8 cellular contexts compared by ENCODE assay signal in the genomic region with DNA sequence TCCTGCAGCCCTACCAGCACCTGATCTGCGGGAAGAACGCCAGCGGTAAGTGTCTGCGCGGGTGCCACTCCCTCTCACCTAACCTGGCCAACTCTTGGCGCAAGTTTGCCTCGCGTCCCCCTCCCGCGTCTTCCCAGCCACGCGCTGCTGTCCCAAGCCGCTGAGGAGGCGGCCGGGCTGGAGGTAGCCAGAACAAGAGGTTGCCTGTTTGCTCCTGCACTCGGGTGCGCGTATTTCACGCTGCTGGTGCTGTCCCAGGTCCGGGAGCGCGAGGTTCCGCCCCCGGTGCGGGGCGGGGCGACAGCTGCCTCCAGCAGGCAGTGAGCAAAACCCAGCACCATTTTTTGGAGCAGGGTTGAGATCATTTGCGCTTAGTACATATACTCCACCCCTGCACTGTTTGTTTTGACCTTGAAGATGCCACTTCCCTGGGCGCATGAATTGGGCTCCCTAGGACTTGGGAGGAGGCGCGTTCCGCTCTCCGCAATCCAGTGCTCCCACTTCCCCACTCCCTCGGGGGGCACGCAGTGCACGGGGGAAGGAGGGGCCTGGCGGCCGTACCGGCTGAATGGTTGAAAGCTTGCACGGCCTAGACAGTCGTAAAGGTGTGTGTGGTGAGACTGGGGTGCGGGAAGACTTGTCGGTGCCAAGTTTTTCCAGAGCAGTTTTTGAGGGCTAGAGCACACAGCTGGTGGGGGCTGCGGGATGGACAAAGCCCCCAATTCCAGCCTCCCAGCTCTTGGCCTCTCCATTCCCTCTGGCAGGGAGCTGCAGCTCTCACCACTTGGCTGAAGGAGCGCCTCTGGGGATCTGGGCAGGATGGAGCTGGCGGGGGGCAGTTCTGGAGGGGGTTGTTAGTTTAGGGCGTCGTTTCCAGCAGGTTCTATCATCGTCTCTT.
DNase-seq lines count a peak whose midpoint lies in the region; ATAC-seq, FAIRE-seq and TF ChIP-seq lines count a peak whose summit lies in the region.

No MANE protein-coding gene starts in this region.

- no peak for TF ChIP-seq EP300 in suprapubic skin (IDR thresholded peaks at IDR 0.05)

- 0% methylated on average over 27 of the region's 49 CpGs for WGBS in suprapubic skin

- peaks cover 48% of the 10 kb centered on the region for H3K27me3 Mint-ChIP-seq in CD4-positive, CD25-positive, alpha-beta regulatory T cell
- peaks cover 95% of the 10 kb centered on the region for H3K27me3 Mint-ChIP-seq in neural crest cell (ENCODE audit: low read depth)

- TF ChIP-seq CTCF in epithelial cell of esophagus (IDR thresholded peaks at IDR 0.05; ENCODE audit: insufficient read depth, low read depth, low read length, missing control alignments) (no peak), neural crest cell (conservative IDR thresholded peaks at IDR 0.05) (no peak), suprapubic skin (IDR thresholded peaks at IDR 0.05) (no peak)

- H3K4me3 ChIP-seq in CD4-positive, CD25-positive, alpha-beta regulatory T cell (ENCODE audit: low read depth, low read length): peak overlapping the region; percentile 66
- peak overlapping the region; percentile 68 for H3K4me3 ChIP-seq in epithelial cell of esophagus (ENCODE audit: low read length)
- peak overlapping the region; percentile 68 for H3K4me3 ChIP-seq in suprapubic skin

- TF ChIP-seq POLR2A in suprapubic skin (IDR thresholded peaks at IDR 0.05) (no peak), GM12892 (IDR thresholded peaks at IDR 0.05; ENCODE audit: low read depth, low read length) (no peak)

- H3K36me3 Mint-ChIP-seq in CD4-positive, CD25-positive, alpha-beta regulatory T cell: no peaks in the 10 kb centered on the region
- H3K36me3 Mint-ChIP-seq in neural crest cell (ENCODE audit: low read depth): no peaks in the 10 kb centered on the region

- H3K4me3 Mint-ChIP-seq in CD4-positive, CD25-positive, alpha-beta regulatory T cell: peak overlapping the region; percentile 89 to 99 (median 94)
- peak overlapping the region; percentile 93 for H3K4me3 Mint-ChIP-seq in neural crest cell

- peaks cover 11% of the 10 kb centered on the region for H3K27me3 ChIP-seq in CD4-positive, CD25-positive, alpha-beta regulatory T cell (ENCODE audit: control insufficient read depth, insufficient read depth, low read length)
- peaks cover 42% of the 10 kb centered on the region for H3K27me3 ChIP-seq in suprapubic skin

- H3K4me1 ChIP-seq in CD4-positive, CD25-positive, alpha-beta regulatory T cell (ENCODE audit: control insufficient read depth, insufficient read depth, low read length, poor library complexity, severe bottlenecking): peaks cover 36% of the 10 kb centered on the region
- peaks cover 41% of the 10 kb centered on the region for H3K4me1 ChIP-seq in suprapubic skin

- H3K27ac Mint-ChIP-seq in CD4-positive, CD25-positive, alpha-beta regulatory T cell: peak overlapping the region; percentile 96 to 99 (median 98)
- H3K27ac Mint-ChIP-seq in neural crest cell (ENCODE audit: unreplicated experiment): peak overlapping the region; percentile 19

- peak; percentile 64 to 85 (median 78) for DNase-seq in CD4-positive, CD25-positive, alpha-beta regulatory T cell
- DNase-seq in NCI-H146 treated with DMSO at 0.1 percent for 48 hours (lab: John Stamatoyannopoulos, UW; ENCODE audit: unreplicated experiment) (peak; percentile 30), epithelial cell of esophagus (ENCODE audit: low read depth) (peak; percentile 94), neural crest cell (ENCODE audit: low read depth, low spot score) (no peak), suprapubic skin (ENCODE audit: low spot score in 2 of 2) (no peak), GM12892 (ENCODE audit: insufficient read length) (no peak), SIG-M5 (lab: John Stamatoyannopoulos, UW) (no peak)
- peak; percentile 48 for DNase-seq in activated CD8-positive, alpha-beta memory T cell treated with anti-CD3 and anti-CD28 coated beads, Interleukin-2, amount 50 U/mL, for 24 hours (ENCODE audit: extremely low read depth)

- H3K27ac ChIP-seq in CD4-positive, CD25-positive, alpha-beta regulatory T cell (ENCODE audit: insufficient read depth, low read length, poor library complexity, severe bottlenecking): peak overlapping the region; percentile 62
- peak overlapping the region; percentile 80 for H3K27ac ChIP-seq in suprapubic skin

- H3K36me3 ChIP-seq in CD4-positive, CD25-positive, alpha-beta regulatory T cell (ENCODE audit: control insufficient read depth, insufficient read depth, low read length): no peaks in the 10 kb centered on the region
- no peaks in the 10 kb centered on the region for H3K36me3 ChIP-seq in suprapubic skin

- peak; percentile 47 to 49 for ATAC-seq in CD4-positive, CD25-positive, alpha-beta regulatory T cell (ENCODE audit: low read depth in 2 of 2)

- H3K9me3 Mint-ChIP-seq in CD4-positive, CD25-positive, alpha-beta regulatory T cell: peaks cover 0 to 3% (median 0%) of the 10 kb centered on the region in 7 donors
- H3K9me3 Mint-ChIP-seq in neural crest cell: no peaks in the 10 kb centered on the region

- H3K9me3 ChIP-seq in CD4-positive, CD25-positive, alpha-beta regulatory T cell (ENCODE audit: control insufficient read depth in 2 of 2, low read length in 2 of 2): no peaks in the 10 kb centered on the region
- no peaks in the 10 kb centered on the region for H3K9me3 ChIP-seq in suprapubic skin

- peaks cover 10 to 59% (median 33%) of the 10 kb centered on the region in 4 donors for H3K4me1 Mint-ChIP-seq in CD4-positive, CD25-positive, alpha-beta regulatory T cell
- H3K4me1 Mint-ChIP-seq in neural crest cell: peaks cover 23% of the 10 kb centered on the region

- no peak for FAIRE-seq in GM12892 (lab: Jason Lieb, UNC)

Comparison
In these comparisons a context has a peak if more than half of its experiments do, and no peak if none do; other contexts are left out.
1. DNase-seq: peak in CD4-positive, CD25-positive, alpha-beta regulatory T cell (3 of 3), NCI-H146 treated with DMSO at 0.1 percent for 48 hours (single experiment), activated CD8-positive, alpha-beta memory T cell treated with anti-CD3 and anti-CD28 coated beads, Interleukin-2, amount 50 U/mL, for 24 hours (single experiment) and epithelial cell of esophagus (single experiment); none in neural crest cell (single experiment), suprapubic skin (0 of 2), GM12892 (single experiment) and SIG-M5 (single experiment).
2. Peak in every context shown above with its lines, with median percentiles within 50 percentile points of each other: H3K4me3 ChIP-seq.